14 cellular contexts compared by ENCODE assay signal in genomic region chr7:106720641-106721040, GRCh38. TPM values are rescaled to one million over a fixed set of nuclear protein-coding genes. Genes with fewer than 3 reads are reported as not detected.
DNase-seq lines count a peak whose midpoint lies in the region; ATAC-seq and TF ChIP-seq lines count a peak whose summit lies in the region.
"Had no signal": no experiment of that assay in that cellular context is flagged by ENCODE, and none has a peak within 500 bp of the region (broad histone marks: within the 10 kb centered on the region; RNA-seq: fewer than 3 reads in every experiment).

No MANE protein-coding gene starts in this region.

- H3K36me3 ChIP-seq in sigmoid colon (no peaks in the 10 kb centered on the region), body of pancreas (replicated peaks in 1 of 2; ENCODE audit: insufficient read depth in 1 of 2, low read depth in 2 of 2) (no peaks in the 10 kb centered on the region), lower lobe of right lung (no peaks in the 10 kb centered on the region)
- H3K36me3 ChIP-seq: thoracic aorta had no signal

- in situ Hi-C loops in KBM-7 (cut with MboI; ENCODE audit: low pct_unique_long_range_greater_than_20kb, low sequenced_read_pairs), result no loop called here

- H3K27ac Mint-ChIP-seq in stimulated activated memory B cell treated with anti-CD40 and anti-IgM and Interleukin-4, amounts not matched to agents 10 μg/mL and 1 μg/mL and 100 μg/mL, for 72 hours, result no peak overlapping the region
- H3K27ac Mint-ChIP-seq: activated T-cell treated with anti-CD3 and anti-CD28 coated beads, Interleukin-2, amount 50 U/mL, for 72 hours had no signal

- no peak for TF ChIP-seq CTCF in sigmoid colon (IDR thresholded peaks at IDR 0.05)
- no peak for TF ChIP-seq CTCF in body of pancreas (IDR thresholded peaks at IDR 0.05)
- no peak for TF ChIP-seq CTCF in lower lobe of right lung (IDR thresholded peaks at IDR 0.05)

- peak; percentile 56 for ATAC-seq in GM19351 (IDR thresholded peaks at IDR 0.05; ENCODE audit: unreplicated experiment)
- ATAC-seq in HG02759 (IDR thresholded peaks at IDR 0.05; ENCODE audit: unreplicated experiment), result peak; percentile 59
- ATAC-seq in stimulated activated memory B cell treated with anti-CD40 and anti-IgM and Interleukin-4, amounts not matched to agents 10 μg/mL and 1 μg/mL and 100 μg/mL, for 72 hours, result peak; percentile 82
- no peak for ATAC-seq in body of pancreas
- no peak for ATAC-seq in lower lobe of right lung
- ATAC-seq: activated T-cell treated with anti-CD3 and anti-CD28 coated beads, Interleukin-2, amount 50 U/mL, for 72 hours; foreskin keratinocyte had no signal

- no peak for TF ChIP-seq EP300 in sigmoid colon (IDR thresholded peaks at IDR 0.05)

- TF ChIP-seq POLR2A in sigmoid colon (IDR thresholded peaks at IDR 0.05) (no peak), body of pancreas (IDR thresholded peaks at IDR 0.05) (no peak)

- H3K4me3 ChIP-seq in sigmoid colon, result no peak overlapping the region
- H3K4me3 ChIP-seq in body of pancreas, result no peak overlapping the region
- no peak overlapping the region for H3K4me3 ChIP-seq in lower lobe of right lung
- H3K4me3 ChIP-seq: thoracic aorta had no signal

- peak; percentile 36 for DNase-seq in KBM-7
- DNase-seq in sigmoid colon, result no peak
- no peak for DNase-seq in body of pancreas
- DNase-seq in lower lobe of right lung, result no peak
- DNase-seq: activated CD4-positive, CD25-positive, alpha-beta regulatory T cell treated with anti-CD3 and anti-CD28 coated beads, Interleukin-2, amount 50 U/mL, for 72 hours; activated T-cell treated with anti-CD3 and anti-CD28 coated beads, Interleukin-2, amount 50 U/mL, for 72 hours; effector CD8-positive, alpha-beta T cell; foreskin keratinocyte; KG1; NCI-H2081 had no signal

- no peaks in the 10 kb centered on the region for H3K9me3 ChIP-seq in sigmoid colon
- H3K9me3 ChIP-seq in body of pancreas, result no peaks in the 10 kb centered on the region
- no peaks in the 10 kb centered on the region for H3K9me3 ChIP-seq in lower lobe of right lung
- H3K9me3 ChIP-seq: thoracic aorta had no signal

- no peaks in the 10 kb centered on the region for H3K27me3 Mint-ChIP-seq in stimulated activated memory B cell treated with anti-CD40 and anti-IgM and Interleukin-4, amounts not matched to agents 10 μg/mL and 1 μg/mL and 100 μg/mL, for 72 hours

- H3K9me3 Mint-ChIP-seq in stimulated activated memory B cell treated with anti-CD40 and anti-IgM and Interleukin-4, amounts not matched to agents 10 μg/mL and 1 μg/mL and 100 μg/mL, for 72 hours, result peaks cover 3% of the 10 kb centered on the region

- H3K36me3 Mint-ChIP-seq in stimulated activated memory B cell treated with anti-CD40 and anti-IgM and Interleukin-4, amounts not matched to agents 10 μg/mL and 1 μg/mL and 100 μg/mL, for 72 hours, result no peaks in the 10 kb centered on the region

- H3K4me3 Mint-ChIP-seq in stimulated activated memory B cell treated with anti-CD40 and anti-IgM and Interleukin-4, amounts not matched to agents 10 μg/mL and 1 μg/mL and 100 μg/mL, for 72 hours, result peak overlapping the region; percentile 34

- H3K27ac ChIP-seq in sigmoid colon, result no peak overlapping the region
- no peak overlapping the region for H3K27ac ChIP-seq in body of pancreas
- H3K27ac ChIP-seq in lower lobe of right lung, result no peak overlapping the region
- H3K27ac ChIP-seq: foreskin keratinocyte, thoracic aorta had no signal

- 63% methylated on average over 2 of the region's 2 CpGs for WGBS in sigmoid colon, 2 donors
- 57% methylated on average over 2 of the region's 2 CpGs for WGBS in body of pancreas, 2 donors

- peaks cover 43% of the 10 kb centered on the region for H3K4me1 Mint-ChIP-seq in stimulated activated memory B cell treated with anti-CD40 and anti-IgM and Interleukin-4, amounts not matched to agents 10 μg/mL and 1 μg/mL and 100 μg/mL, for 72 hours

- intact Hi-C loops in sigmoid colon (cut with DNase I) (no loop called here), body of pancreas (cut with DNase I) (no loop called here), lower lobe of right lung (cut with DNase I) (no loop called here)

- peaks cover 0 to 22% (median 15%) of the 10 kb centered on the region in 4 donors for H3K4me1 ChIP-seq in sigmoid colon
- H3K4me1 ChIP-seq in body of pancreas, result no peaks in the 10 kb centered on the region
- peaks cover 30% of the 10 kb centered on the region for H3K4me1 ChIP-seq in lower lobe of right lung

- no peaks in the 10 kb centered on the region for H3K27me3 ChIP-seq in sigmoid colon
- H3K27me3 ChIP-seq in body of pancreas, result no peaks in the 10 kb centered on the region
- no peaks in the 10 kb centered on the region for H3K27me3 ChIP-seq in lower lobe of right lung (ENCODE audit: low read depth)
- H3K27me3 ChIP-seq: foreskin keratinocyte had no signal

RNA-seq across cellular contexts. Expression of gene CCDC71L, which starts 59.7 kb away (rescaled TPM):
- total RNA-seq in sigmoid colon, result 10 to 100 TPM; 13.9 to 84.0 (median 36.6) TPM
- polyA plus RNA-seq in sigmoid colon, result 10 to 100 TPM in 2 of 3 donors, 1 to 10 TPM in 1; 8.3 to 21.3 (median 15.0) TPM
- 10 to 100 TPM in 1 of 2 donors, 1 to 10 TPM in 1; 8.6 to 23.7 TPM for total RNA-seq in body of pancreas
- total RNA-seq in lower lobe of right lung, result 24.1 TPM

Comparison
In these comparisons a context has a peak if more than half of its experiments do, and no peak if none do; other contexts are left out.
1. ATAC-seq: peak in GM19351 (single experiment), HG02759 (single experiment) and stimulated activated memory B cell treated with anti-CD40 and anti-IgM and Interleukin-4, amounts not matched to agents 10 μg/mL and 1 μg/mL and 100 μg/mL, for 72 hours (single experiment); none in body of pancreas (single experiment) and lower lobe of right lung (0 of 2).